Comparison of ENCODE assay signal across 9 cellular contexts in genomic region chr10:120456626-120457430, GRCh38. TPM values are rescaled to one million over a fixed set of nuclear protein-coding genes. Genes with fewer than 3 reads are reported as not detected.
A peak's percentile ranks its signal among the peaks of the same experiment; 100 is the strongest.
DNase-seq lines count a peak whose midpoint lies in the region; ATAC-seq, FAIRE-seq and TF ChIP-seq lines count a peak whose summit lies in the region.
"Had no signal": no experiment of that assay in that cellular context is flagged by ENCODE, and none has a peak within 500 bp of the region (broad histone marks: within the 10 kb centered on the region; RNA-seq: fewer than 3 reads in every experiment).

Gene PLPP4 (plus strand): TSS chr10:120457227. CDS start chr10:120457306, 79 bp downstream.

- peak within 1 kb of the TSS; percentile 37 for H3K4me3 Mint-ChIP-seq in activated T-helper 2 cell treated with anti-CD3 and anti-CD28 coated beads, Interferon-gamma antibody, Interleukin-2, Interleukin-4, amounts not matched to agents 10 μg/mL and 5 μg/mL and 100 μg/mL, durations not matched to agents 14 hours and 24 hours and 36 hours (ENCODE audit: low read depth)
- H3K4me3 Mint-ChIP-seq in activated T-helper 1 cell treated with anti-CD3 and anti-CD28 coated beads, Interleukin-12 subunit alpha, Interleukin-12 subunit beta, Interleukin-2, Interleukin-4 antibody, amounts not matched to agents 30 ng/mL and 10 ng/mL and 1 ng/mL, durations not matched to agents 14 hours and 24 hours and 36 hours, result no peak within 1 kb of the TSS

- no peak for FAIRE-seq in GM19239 (lab: Jason Lieb, UNC)
- FAIRE-seq: endometrium had no signal

- WGBS in right cardiac atrium, result 1% methylated on average over 92 of the region's 92 CpGs
- 0% methylated on average over 58 to 92 of the region's 92 CpGs for WGBS in psoas muscle, 3 donors

- peaks cover 33% of the 10 kb centered on the region for H3K27me3 Mint-ChIP-seq in activated T-helper 2 cell treated with anti-CD3 and anti-CD28 coated beads, Interferon-gamma antibody, Interleukin-2, Interleukin-4, amounts not matched to agents 10 μg/mL and 5 μg/mL and 100 μg/mL, durations not matched to agents 14 hours and 24 hours and 36 hours (ENCODE audit: low read depth)
- H3K27me3 Mint-ChIP-seq in activated T-helper 1 cell treated with anti-CD3 and anti-CD28 coated beads, Interleukin-12 subunit alpha, Interleukin-12 subunit beta, Interleukin-2, Interleukin-4 antibody, amounts not matched to agents 30 ng/mL and 10 ng/mL and 1 ng/mL, durations not matched to agents 14 hours and 24 hours and 36 hours (ENCODE audit: insufficient read depth), result peaks cover 34% of the 10 kb centered on the region

- H3K4me3 ChIP-seq in right cardiac atrium (ENCODE audit: low read length) (peak within 1 kb of the TSS; percentile 59), psoas muscle (peak within 1 kb of the TSS; percentile 47)

- no peaks in the 10 kb centered on the region for H3K27me3 ChIP-seq in right cardiac atrium (ENCODE audit: control insufficient read depth, insufficient read depth)
- peaks cover 0 to 48% (median 20%) of the 10 kb centered on the region in 3 donors for H3K27me3 ChIP-seq in psoas muscle (ENCODE audit: insufficient read depth in 3 of 3, low read length in 2 of 3)

- TF ChIP-seq CTCF in C4-2B (conservative IDR thresholded peaks at IDR 0.05) (no peak), psoas muscle (IDR thresholded peaks at IDR 0.05) (no peak)

- no peaks in the 10 kb centered on the region for H3K4me1 Mint-ChIP-seq in activated T-helper 2 cell treated with anti-CD3 and anti-CD28 coated beads, Interferon-gamma antibody, Interleukin-2, Interleukin-4, amounts not matched to agents 10 μg/mL and 5 μg/mL and 100 μg/mL, durations not matched to agents 14 hours and 24 hours and 36 hours (ENCODE audit: low read depth)
- no peaks in the 10 kb centered on the region for H3K4me1 Mint-ChIP-seq in activated T-helper 1 cell treated with anti-CD3 and anti-CD28 coated beads, Interleukin-12 subunit alpha, Interleukin-12 subunit beta, Interleukin-2, Interleukin-4 antibody, amounts not matched to agents 30 ng/mL and 10 ng/mL and 1 ng/mL, durations not matched to agents 14 hours and 24 hours and 36 hours (ENCODE audit: low read depth)

- H3K27ac ChIP-seq in C4-2B, result peak within 1 kb of the TSS; percentile 26; the same call in 1 of the 2 replicates
- H3K27ac ChIP-seq in right cardiac atrium (ENCODE audit: low read length), result no peak within 1 kb of the TSS
- no peak within 1 kb of the TSS for H3K27ac ChIP-seq in psoas muscle

- no peaks in the 10 kb centered on the region for H3K36me3 ChIP-seq in psoas muscle (ENCODE audit: insufficient read depth in 1 of 2, low read depth in 1 of 2)

- intact Hi-C loops in activated T-helper 2 cell treated with anti-CD3 and anti-CD28 coated beads, Interferon-gamma antibody, Interleukin-2, Interleukin-4, amounts not matched to agents 10 μg/mL and 5 μg/mL and 100 μg/mL, durations not matched to agents 14 hours and 24 hours and 36 hours (cut with micrococcal nuclease), result no loop called here
- intact Hi-C loops in right cardiac atrium (cut with DNase I) (no loop called here), psoas muscle (cut with DNase I) (no loop called here)
- intact Hi-C loops in activated T-helper 1 cell treated with anti-CD3 and anti-CD28 coated beads, Interleukin-12 subunit alpha, Interleukin-12 subunit beta, Interleukin-2, Interleukin-4 antibody, amounts not matched to agents 30 ng/mL and 10 ng/mL and 1 ng/mL, durations not matched to agents 14 hours and 24 hours and 36 hours (cut with micrococcal nuclease), result no loop called here

- H3K9me3 ChIP-seq in right cardiac atrium (ENCODE audit: control insufficient read depth, low read length) (no peaks in the 10 kb centered on the region), psoas muscle (no peaks in the 10 kb centered on the region)

- H3K27ac Mint-ChIP-seq in activated T-helper 2 cell treated with anti-CD3 and anti-CD28 coated beads, Interferon-gamma antibody, Interleukin-2, Interleukin-4, amounts not matched to agents 10 μg/mL and 5 μg/mL and 100 μg/mL, durations not matched to agents 14 hours and 24 hours and 36 hours, result no peak within 1 kb of the TSS
- no peak within 1 kb of the TSS for H3K27ac Mint-ChIP-seq in activated T-helper 1 cell treated with anti-CD3 and anti-CD28 coated beads, Interleukin-12 subunit alpha, Interleukin-12 subunit beta, Interleukin-2, Interleukin-4 antibody, amounts not matched to agents 30 ng/mL and 10 ng/mL and 1 ng/mL, durations not matched to agents 14 hours and 24 hours and 36 hours

- H3K4me1 ChIP-seq in right cardiac atrium (ENCODE audit: control insufficient read depth, insufficient read depth, low read length) (no peaks in the 10 kb centered on the region), psoas muscle (no peaks in the 10 kb centered on the region)

- H3K36me3 Mint-ChIP-seq in activated T-helper 2 cell treated with anti-CD3 and anti-CD28 coated beads, Interferon-gamma antibody, Interleukin-2, Interleukin-4, amounts not matched to agents 10 μg/mL and 5 μg/mL and 100 μg/mL, durations not matched to agents 14 hours and 24 hours and 36 hours (ENCODE audit: low read depth), result no peaks in the 10 kb centered on the region
- H3K36me3 Mint-ChIP-seq in activated T-helper 1 cell treated with anti-CD3 and anti-CD28 coated beads, Interleukin-12 subunit alpha, Interleukin-12 subunit beta, Interleukin-2, Interleukin-4 antibody, amounts not matched to agents 30 ng/mL and 10 ng/mL and 1 ng/mL, durations not matched to agents 14 hours and 24 hours and 36 hours (ENCODE audit: low read depth), result no peaks in the 10 kb centered on the region

- H3K9me3 Mint-ChIP-seq in activated T-helper 2 cell treated with anti-CD3 and anti-CD28 coated beads, Interferon-gamma antibody, Interleukin-2, Interleukin-4, amounts not matched to agents 10 μg/mL and 5 μg/mL and 100 μg/mL, durations not matched to agents 14 hours and 24 hours and 36 hours, result no peaks in the 10 kb centered on the region
- H3K9me3 Mint-ChIP-seq in activated T-helper 1 cell treated with anti-CD3 and anti-CD28 coated beads, Interleukin-12 subunit alpha, Interleukin-12 subunit beta, Interleukin-2, Interleukin-4 antibody, amounts not matched to agents 30 ng/mL and 10 ng/mL and 1 ng/mL, durations not matched to agents 14 hours and 24 hours and 36 hours, result no peaks in the 10 kb centered on the region

- ATAC-seq in HG02759 (IDR thresholded peaks at IDR 0.05; ENCODE audit: unreplicated experiment) (peak; percentile 58), right cardiac atrium (peak; percentile 71 to 77), psoas muscle (peak in 1 of 4 donors; percentile 27), GM18519 (IDR thresholded peaks at IDR 0.05; ENCODE audit: low FRiP score, unreplicated experiment) (no peak)

- no peak for DNase-seq in activated T-helper 2 cell treated with anti-CD3 and anti-CD28 coated beads, Interferon-gamma antibody, Interleukin-2, Interleukin-4, amounts not matched to agents 10 μg/mL and 5 μg/mL and 100 μg/mL, durations not matched to agents 14 hours and 24 hours and 36 hours (ENCODE audit: low spot score)
- peak; percentile 22 to 60 (median 60) for DNase-seq in right cardiac atrium
- DNase-seq in psoas muscle, result no peak
- DNase-seq in activated T-helper 1 cell treated with anti-CD3 and anti-CD28 coated beads, Interleukin-12 subunit alpha, Interleukin-12 subunit beta, Interleukin-2, Interleukin-4 antibody, amounts not matched to agents 30 ng/mL and 10 ng/mL and 1 ng/mL, durations not matched to agents 14 hours and 24 hours and 36 hours (ENCODE audit: low spot score), result no peak
- no peak for DNase-seq in GM19239 (ENCODE audit: insufficient read length, low spot score)

RNA-seq across cellular contexts. Expression of gene PLPP4, which starts in this region (rescaled TPM):
- total RNA-seq in activated T-helper 2 cell treated with anti-CD3 and anti-CD28 coated beads, Interferon-gamma antibody, Interleukin-2, Interleukin-4, amounts not matched to agents 10 μg/mL and 5 μg/mL and 100 μg/mL, durations not matched to agents 14 hours and 24 hours and 36 hours, result not detected in 2 replicates
- not detected for total RNA-seq in right cardiac atrium
- polyA plus RNA-seq in right cardiac atrium, result 0.09 TPM
- not detected for total RNA-seq in psoas muscle
- polyA plus RNA-seq in psoas muscle, result not detected
- not detected in 2 replicates for total RNA-seq in activated T-helper 1 cell treated with anti-CD3 and anti-CD28 coated beads, Interleukin-12 subunit alpha, Interleukin-12 subunit beta, Interleukin-2, Interleukin-4 antibody, amounts not matched to agents 30 ng/mL and 10 ng/mL and 1 ng/mL, durations not matched to agents 14 hours and 24 hours and 36 hours

Comparison
In these comparisons a context has a peak if more than half of its experiments do, and no peak if none do; other contexts are left out.
1. Peak in DNase-seq, ATAC-seq and H3K4me3 ChIP-seq in right cardiac atrium; RNA of the gene not detected or under 1 TPM.